Comparison of ENCODE assay signal across 22 cellular contexts in genomic region chr7:151836191-151836926, GRCh38. TPM values are rescaled to one million over a fixed set of nuclear protein-coding genes. Genes with fewer than 3 reads are reported as not detected.
A peak's percentile ranks its signal among the peaks of the same experiment; 100 is the strongest.
DNase-seq lines count a peak whose midpoint lies in the region; ATAC-seq, FAIRE-seq and TF ChIP-seq lines count a peak whose summit lies in the region.
"Had no signal": no experiment of that assay in that cellular context is flagged by ENCODE, and none has a peak within 500 bp of the region (broad histone marks: within the 10 kb centered on the region; RNA-seq: fewer than 3 reads in every experiment).

No MANE protein-coding gene starts in this region.

- H3K23ac ChIP-seq in trophoblast cell (ENCODE audit: low read length), result no peak overlapping the region

- H4K12ac ChIP-seq in trophoblast cell (ENCODE audit: low read depth, low read length), result no peak overlapping the region

- H3K27me3 Mint-ChIP-seq in immature natural killer cell (ENCODE audit: low read depth in 3 of 3), result peaks cover 0 to 16% (median 5%) of the 10 kb centered on the region in 3 donors

- H3K27ac ChIP-seq in BLaER1 (peak overlapping the region; percentile 87), RWPE2 (ENCODE audit: poor library complexity, severe bottlenecking) (no peak overlapping the region), trophoblast cell (ENCODE audit: low read depth, low read length) (no peak overlapping the region)
- H3K27ac ChIP-seq: RWPE1 had no signal

- no peak overlapping the region for H3K4ac ChIP-seq in trophoblast cell (ENCODE audit: low read depth, low read length)

- no peak overlapping the region for H2BK12ac ChIP-seq in trophoblast cell (ENCODE audit: low read length)

- H3K36me3 ChIP-seq in BLaER1 (no peaks in the 10 kb centered on the region), RWPE2 (ENCODE audit: low read depth) (no peaks in the 10 kb centered on the region), trophoblast cell (ENCODE audit: control insufficient read depth in 1 of 2, insufficient read depth in 2 of 2, low read length in 2 of 2) (no peaks in the 10 kb centered on the region)

- H3K27me3 ChIP-seq in BLaER1 (no peaks in the 10 kb centered on the region), RWPE2 (ENCODE audit: insufficient read depth, poor library complexity, severe bottlenecking) (no peaks in the 10 kb centered on the region), trophoblast cell (ENCODE audit: insufficient read depth, low read length) (no peaks in the 10 kb centered on the region)

- H3K4me2 ChIP-seq in BLaER1 (peak overlapping the region; percentile 98), trophoblast cell (ENCODE audit: low read length) (no peak overlapping the region)

- H3K4me3 Mint-ChIP-seq in immature natural killer cell, result no peak overlapping the region
- H3K4me3 Mint-ChIP-seq: CD8-positive, alpha-beta T cell; HFFc6 had no signal

- H2BK5ac ChIP-seq in trophoblast cell (ENCODE audit: low read depth, low read length, poor library complexity), result no peak overlapping the region

- H3K4me1 Mint-ChIP-seq in immature natural killer cell, result peaks cover 15 to 37% of the 10 kb centered on the region in 2 donors

- no peak overlapping the region for H4K8ac ChIP-seq in trophoblast cell (ENCODE audit: low read depth, low read length)

- H2BK120ac ChIP-seq in trophoblast cell (ENCODE audit: insufficient read depth, low read length, poor library complexity), result no peak overlapping the region

- no peak for TF ChIP-seq CTCF in RWPE2 (IDR thresholded peaks at IDR 0.05; ENCODE audit: poor library complexity, severe bottlenecking)

- no peak for ATAC-seq in RWPE2 (ENCODE audit: low read depth)
- no peak for ATAC-seq in HG02763 (IDR thresholded peaks at IDR 0.05; ENCODE audit: unreplicated experiment)
- ATAC-seq in GM18909 (IDR thresholded peaks at IDR 0.05; ENCODE audit: poor library complexity, unreplicated experiment), result no peak
- ATAC-seq: CD8-positive, alpha-beta T cell; GM12878 had no signal

- H3K4me1 ChIP-seq in BLaER1 (peaks cover 63% of the 10 kb centered on the region), RWPE2 (ENCODE audit: insufficient read depth, poor library complexity, severe bottlenecking) (no peaks in the 10 kb centered on the region), trophoblast cell (ENCODE audit: control insufficient read depth in 1 of 2, insufficient read depth in 2 of 2, low read length in 2 of 2) (no peaks in the 10 kb centered on the region)

- H3K27ac Mint-ChIP-seq in immature natural killer cell, result peak overlapping the region in 5 of 6 donors; percentile 38 to 93 (median 69)
- H3K27ac Mint-ChIP-seq: CD8-positive, alpha-beta T cell; H9; HFFc6 had no signal

- H3K9me3 Mint-ChIP-seq in immature natural killer cell, result no peaks in the 10 kb centered on the region
- H3K9me3 Mint-ChIP-seq: CD8-positive, alpha-beta T cell; H9; HFFc6 had no signal

- no peak overlapping the region for H3K18ac ChIP-seq in trophoblast cell (ENCODE audit: low read length)

- no peak overlapping the region for H4K91ac ChIP-seq in trophoblast cell (ENCODE audit: low read depth, low read length)

- no peaks in the 10 kb centered on the region for H3K79me1 ChIP-seq in trophoblast cell (ENCODE audit: low read length)

- no CpG with 5 or more reads among the region's 16 CpGs for WGBS in trophoblast cell (ENCODE audit: extremely low coverage, insufficient coverage, insufficient read length)

- no peak overlapping the region for H3K4me3 ChIP-seq in BLaER1
- no peak overlapping the region for H3K4me3 ChIP-seq in RWPE2 (ENCODE audit: severe bottlenecking)
- peak overlapping the region; percentile 45 for H3K4me3 ChIP-seq in trophoblast cell (ENCODE audit: low read depth, low read length)
- H3K4me3 ChIP-seq: GM12878 had no signal

- H2AFZ ChIP-seq in trophoblast cell (ENCODE audit: insufficient read depth, low read length, poor library complexity), result no peak overlapping the region

- H3K14ac ChIP-seq in trophoblast cell (ENCODE audit: low read length), result no peak overlapping the region

- H3K36me3 Mint-ChIP-seq in immature natural killer cell, result peaks cover 0 to 7% (median 0%) of the 10 kb centered on the region in 3 donors

- no peak overlapping the region for H2AK5ac ChIP-seq in trophoblast cell (ENCODE audit: low read length)

- FAIRE-seq in frontal cortex (lab: Jason Lieb, UNC), result no peak
- FAIRE-seq: A204.1, GM12878 had no signal

- DNase-seq in RWPE2 (ENCODE audit: low spot score) (peak; percentile 35), immature natural killer cell (no peak), trophoblast cell (no peak), frontal cortex (ENCODE audit: low spot score in 2 of 2) (no peak), HPDE6-E6E7 (ENCODE audit: extremely low spot score) (no peak)
- DNase-seq: CD8-positive, alpha-beta T cell; DND-41; H9; HFFc6; KG1; NCI-H1092; NCI-H1436 treated with DMSO at 0.1 percent for 48 hours; NCI-H2029; NCI-H2227 treated with DMSO at 0.1 percent for 48 hours; NCI-H510A; NCI-H748 treated with DMSO at 0.1 percent for 48 hours had no signal

- H3K9me3 ChIP-seq in BLaER1, result no peaks in the 10 kb centered on the region
- H3K9me3 ChIP-seq in RWPE2 (ENCODE audit: severe bottlenecking), result no peaks in the 10 kb centered on the region
- no peaks in the 10 kb centered on the region for H3K9me3 ChIP-seq in trophoblast cell (ENCODE audit: insufficient read depth, low read depth, low read length)

- no peaks in the 10 kb centered on the region for H4K20me1 ChIP-seq in BLaER1

- 0 out of 2 replicates have a peak overlapping the region, but pooled peaks have one; percentile 38 for H3K9ac ChIP-seq in BLaER1
- no peak overlapping the region for H3K9ac ChIP-seq in trophoblast cell (ENCODE audit: low read length)

- H3K79me2 ChIP-seq in trophoblast cell (ENCODE audit: control insufficient read depth, insufficient read depth, low read length, poor library complexity), result no peaks in the 10 kb centered on the region

RNA-seq across cellular contexts. Expression of gene PRKAG2, which starts 40.6 kb away (rescaled TPM):
- 10 to 100 TPM; 14.7 to 22.5 (median 19.1) TPM for polyA plus RNA-seq in immature natural killer cell
- 34.2 and 36.3 TPM in 2 replicates for polyA plus RNA-seq in trophoblast cell (2013)
- 29.8 TPM for total RNA-seq in frontal cortex
